In genomic region chr20:25294459-25295385, GRCh38 we compare ENCODE assay signal across 1 cellular context.
TF ChIP-seq lines count a peak whose summit lies in the region.

No MANE protein-coding gene starts in this region.

TF ChIP-seq in GM23338, 12 proteins besides CTCF, POLR2A, EP300 and RAD21 (continued from another document):
- no peak for TF ChIP-seq ZNF462 (CRISPR knock-in tag; IDR thresholded peaks at IDR 0.05)
